Comparison of ENCODE assay signal across 29 cellular contexts in the genomic region with DNA sequence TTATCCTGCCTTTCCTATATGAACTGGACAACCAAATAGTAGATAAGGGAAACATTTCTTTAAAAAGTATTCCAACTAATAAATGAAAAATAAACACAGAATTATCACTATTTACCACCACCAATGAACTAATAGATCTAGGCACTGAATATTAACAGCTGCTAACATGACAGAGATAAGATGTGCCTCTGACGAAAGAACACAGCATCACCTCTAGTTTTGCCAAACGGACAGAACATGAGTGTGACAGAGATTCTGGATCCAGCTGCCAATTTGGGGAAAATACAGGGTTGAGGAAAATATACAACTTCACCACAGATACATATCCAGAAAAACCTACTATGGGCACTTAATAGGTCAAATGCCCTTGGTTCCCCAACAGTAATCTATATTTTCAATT.
"Had no signal": no experiment of that assay in that cellular context is flagged by ENCODE, and none has a peak within 500 bp of the region (broad histone marks: within the 10 kb centered on the region; RNA-seq: fewer than 3 reads in every experiment).

No MANE protein-coding gene starts in this region.

- ATAC-seq: left lobe of liver; mucosa of descending colon; naive thymus-derived CD4-positive, alpha-beta T cell; natural killer cell treated with Interleukin-12 subunit alpha and Interleukin-12 subunit beta and Interleukin-15 and Interleukin-18, amount 100 ng/mL, for 72 hours; pancreas; right lobe of liver; stimulated activated naive B cell treated with anti-CD40 and anti-IgM and Interleukin-4, amounts not matched to agents 10 μg/mL and 1 μg/mL and 100 μg/mL, for 72 hours; stimulated activated naive CD8-positive, alpha-beta T cell treated with anti-CD3 and anti-CD28 coated beads, Interleukin-15, Interleukin-2, amounts not matched to agents 100 U/mL and 50 U/mL, for 24 hours had no signal

- H3K4me3 Mint-ChIP-seq: memory B cell; naive thymus-derived CD4-positive, alpha-beta T cell; natural killer cell treated with Interleukin-12 subunit alpha and Interleukin-12 subunit beta and Interleukin-15 and Interleukin-18, amount 100 ng/mL, for 72 hours; stimulated activated naive B cell treated with anti-CD40 and anti-IgM and Interleukin-4, amounts not matched to agents 10 μg/mL and 1 μg/mL and 100 μg/mL, for 72 hours had no signal

- H3K27ac Mint-ChIP-seq: memory B cell; naive thymus-derived CD4-positive, alpha-beta T cell; natural killer cell treated with Interleukin-12 subunit alpha and Interleukin-12 subunit beta and Interleukin-15 and Interleukin-18, amount 100 ng/mL, for 72 hours; stimulated activated naive B cell treated with anti-CD40 and anti-IgM and Interleukin-4, amounts not matched to agents 10 μg/mL and 1 μg/mL and 100 μg/mL, for 72 hours had no signal

- H3K36me3 ChIP-seq: prostate gland had no signal

- H3K4me3 ChIP-seq: heart right ventricle, hepatocyte, lung, mucosa of descending colon, pancreas, prostate gland, right lobe of liver, smooth muscle cell, stomach, testis, thyroid gland, transverse colon, upper lobe of left lung, vagina had no signal

- H3K27me3 ChIP-seq: heart right ventricle, hepatocyte, pancreas, right lobe of liver, stomach, testis, thyroid gland, transverse colon, upper lobe of left lung, vagina had no signal

- H3K4me1 ChIP-seq: prostate gland, right lobe of liver, thyroid gland, vagina had no signal

- H3K27ac ChIP-seq: hepatocyte, pancreas, prostate gland, right lobe of liver, stomach, testis, thyroid gland, transverse colon, vagina had no signal

- H3K9me3 ChIP-seq: heart right ventricle, mucosa of descending colon, pancreas, prostate gland, right lobe of liver, stomach, testis, thyroid gland, transverse colon, upper lobe of left lung, vagina had no signal

- H3K9me3 Mint-ChIP-seq: memory B cell; naive thymus-derived CD4-positive, alpha-beta T cell; natural killer cell treated with Interleukin-12 subunit alpha and Interleukin-12 subunit beta and Interleukin-15 and Interleukin-18, amount 100 ng/mL, for 72 hours; stimulated activated naive B cell treated with anti-CD40 and anti-IgM and Interleukin-4, amounts not matched to agents 10 μg/mL and 1 μg/mL and 100 μg/mL, for 72 hours had no signal

- H3K27me3 Mint-ChIP-seq: memory B cell; naive thymus-derived CD4-positive, alpha-beta T cell; natural killer cell treated with Interleukin-12 subunit alpha and Interleukin-12 subunit beta and Interleukin-15 and Interleukin-18, amount 100 ng/mL, for 72 hours; stimulated activated naive B cell treated with anti-CD40 and anti-IgM and Interleukin-4, amounts not matched to agents 10 μg/mL and 1 μg/mL and 100 μg/mL, for 72 hours had no signal

- DNase-seq: heart right ventricle; islet precursor cell; midbrain; mucosa of descending colon; naive thymus-derived CD4-positive, alpha-beta T cell; nucleus accumbens; pancreas; posterior cingulate gyrus; retina; right lobe of liver; stimulated activated CD4-positive, alpha-beta T cell treated with anti-CD3 and anti-CD28 coated beads, Interleukin-12 subunit alpha, Interleukin-12 subunit beta, amount 100 ng/mL, for 4 hours; stimulated activated CD4-positive, alpha-beta T cell treated with anti-CD3 and anti-CD28 coated beads, Interleukin-15, amount 100 ng/mL, for 24 hours; stimulated activated CD4-positive, alpha-beta T cell treated with anti-CD3 and anti-CD28 coated beads, Interleukin-2, amount 100 ng/mL, for 24 hours; stimulated activated CD4-positive, alpha-beta T cell treated with anti-CD3 and anti-CD28 coated beads, Interleukin-4, amount 100 ng/mL, for 1 hour; stimulated activated naive B cell treated with anti-CD40 and anti-IgM and Interleukin-4, amounts not matched to agents 10 μg/mL and 1 μg/mL and 100 μg/mL, for 72 hours; stimulated activated naive CD8-positive, alpha-beta T cell treated with anti-CD3 and anti-CD28 coated beads, Interleukin-15, Interleukin-2, amounts not matched to agents 100 U/mL and 50 U/mL, for 24 hours; stomach; testis; thyroid gland; transverse colon; upper lobe of left lung had no signal
